Comparison of ENCODE assay signal across 1 cellular context in genomic region chr14:72318648-72319047, GRCh38.
TF ChIP-seq lines count a peak whose summit lies in the region.

No MANE protein-coding gene starts in this region.

TF ChIP-seq in SK-N-SH, 30 proteins besides CTCF, POLR2A, EP300 and RAD21 (continued from another document):
- no peak for TF ChIP-seq TEAD4 (IDR thresholded peaks at IDR 0.05; ENCODE audit: borderline replicate concordance, insufficient read depth)
- TF ChIP-seq TCF12 (IDR thresholded peaks at IDR 0.05), result no peak
- no peak for TF ChIP-seq IRF3 (IDR thresholded peaks at IDR 0.05; ENCODE audit: low read depth, low read length)
- TF ChIP-seq USF1 (IDR thresholded peaks at IDR 0.05; ENCODE audit: borderline replicate concordance, low read depth), result no peak
- no peak for TF ChIP-seq POLR2AphosphoS5 (IDR thresholded peaks at IDR 0.05; ENCODE audit: low read depth, low read length)
